Comparison of ENCODE assay signal across 13 cellular contexts in the genomic region with DNA sequence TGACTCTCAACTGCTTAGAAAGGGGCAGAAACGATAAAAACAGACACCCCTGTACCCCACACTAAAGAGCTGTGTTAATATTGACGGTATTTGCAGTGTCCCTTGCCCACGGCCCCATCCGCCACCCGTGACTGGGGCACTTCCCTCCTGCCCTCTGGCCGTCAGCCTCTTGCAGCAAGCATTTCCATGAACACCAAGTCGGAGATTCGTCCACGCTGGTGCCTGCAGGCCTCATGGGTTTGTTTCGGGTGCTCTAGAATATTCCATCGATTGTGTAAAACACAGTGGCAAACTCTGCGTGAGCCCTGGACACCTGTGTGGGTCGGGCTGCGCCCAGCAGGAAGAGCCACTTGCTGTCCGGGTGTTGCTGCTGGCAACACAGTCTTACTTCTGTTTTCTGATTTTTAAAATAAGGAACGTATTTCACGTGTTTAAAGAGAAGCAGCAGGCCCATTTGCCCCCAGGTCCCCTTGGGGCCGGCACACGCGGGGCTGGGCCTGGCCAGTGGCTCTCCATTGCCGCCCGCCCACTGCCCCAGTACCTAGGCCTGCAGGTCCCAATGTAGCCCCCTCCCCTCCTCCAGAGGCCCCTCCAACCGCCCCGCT. TPM values are rescaled to one million over a fixed set of nuclear protein-coding genes. Genes with fewer than 3 reads are reported as not detected.
A peak's percentile ranks its signal among the peaks of the same experiment; 100 is the strongest.
DNase-seq lines count a peak whose midpoint lies in the region; ATAC-seq and TF ChIP-seq lines count a peak whose summit lies in the region.
"Had no signal": no experiment of that assay in that cellular context is flagged by ENCODE, and none has a peak within 500 bp of the region (broad histone marks: within the 10 kb centered on the region; RNA-seq: fewer than 3 reads in every experiment).

No MANE protein-coding gene starts in this region.

- H3K9me3 ChIP-seq in stomach, result no peaks in the 10 kb centered on the region

- in situ Hi-C loops in G401 (cut with HindIII; ENCODE audit: low sequenced_read_pairs), result no loop called here

- no peak for TF ChIP-seq EP300 in stomach (IDR thresholded peaks at IDR 0.05)

- H3K27me3 Mint-ChIP-seq in activated CD8-positive, alpha-beta memory T cell treated with anti-CD3 and anti-CD28 coated beads, Interleukin-2, amount 10 ng/mL, durations not matched to agents 7 days and 5 days, result no peaks in the 10 kb centered on the region

- CTCF ChIA-PET in activated CD8-positive, alpha-beta memory T cell treated with anti-CD3 and anti-CD28 coated beads, Interleukin-2, amount 10 ng/mL, durations not matched to agents 7 days and 5 days (lab: Charles Lee), result no interaction called here

- H3K9me3 Mint-ChIP-seq in activated CD8-positive, alpha-beta memory T cell treated with anti-CD3 and anti-CD28 coated beads, Interleukin-2, amount 10 ng/mL, durations not matched to agents 7 days and 5 days (ENCODE audit: low read depth), result no peaks in the 10 kb centered on the region

- H3K36me3 ChIP-seq in stomach, result peaks cover 16 to 87% (median 76%) of the 10 kb centered on the region in 4 donors

- TF ChIP-seq POLR2A in NB4 (IDR thresholded peaks at IDR 0.05; ENCODE audit: extremely low read depth, insufficient read length) (no peak), stomach (IDR thresholded peaks at IDR 0.05) (no peak)

- H3K27ac ChIP-seq in stomach, result peak overlapping the region in 3 of 5 donors; percentile 22 to 58 (median 53)
- H3K27ac ChIP-seq: hepatocyte had no signal

- peaks cover 12% of the 10 kb centered on the region for H3K36me3 Mint-ChIP-seq in activated CD8-positive, alpha-beta memory T cell treated with anti-CD3 and anti-CD28 coated beads, Interleukin-2, amount 10 ng/mL, durations not matched to agents 7 days and 5 days

- no peak overlapping the region for H3K4me3 Mint-ChIP-seq in activated CD8-positive, alpha-beta memory T cell treated with anti-CD3 and anti-CD28 coated beads, Interleukin-2, amount 10 ng/mL, durations not matched to agents 7 days and 5 days

- no peak for TF ChIP-seq CTCF in NB4 (IDR thresholded peaks at IDR 0.05; ENCODE audit: low read depth, low read length)
- TF ChIP-seq CTCF in stomach (IDR thresholded peaks at IDR 0.05), result no peak

- intact Hi-C loops in stomach (cut with DNase I; ENCODE audit: low total_unique reads), result no loop called here

- peaks cover 1% of the 10 kb centered on the region for H3K4me1 Mint-ChIP-seq in activated CD8-positive, alpha-beta memory T cell treated with anti-CD3 and anti-CD28 coated beads, Interleukin-2, amount 10 ng/mL, durations not matched to agents 7 days and 5 days

- 72 to 78% (median 75%) methylated on average over 24 of the region's 24 CpGs for WGBS in stomach, 5 donors

- peak overlapping the region; percentile 24 for H3K27ac Mint-ChIP-seq in activated CD8-positive, alpha-beta memory T cell treated with anti-CD3 and anti-CD28 coated beads, Interleukin-2, amount 10 ng/mL, durations not matched to agents 7 days and 5 days

- no peak for DNase-seq in activated CD8-positive, alpha-beta memory T cell treated with anti-CD3 and anti-CD28 coated beads, Interleukin-2, amount 10 ng/mL, durations not matched to agents 7 days and 5 days
- no peak for DNase-seq in activated CD8-positive, alpha-beta memory T cell treated with anti-CD3 and anti-CD28 coated beads for 24 hours
- peak; percentile 65 for DNase-seq in NB4 (ENCODE audit: low read depth)
- peak; percentile 31 for DNase-seq in globus pallidus (ENCODE audit: low spot score)
- DNase-seq in stomach, result peak; percentile 34
- no peak for DNase-seq in G401 (ENCODE audit: low spot score)
- no peak for DNase-seq in stimulated activated naive CD4-positive, alpha-beta T cell (lab: John Stamatoyannopoulos, UW)
- DNase-seq: activated CD4-positive, CD25-positive, alpha-beta regulatory T cell; activated naive CD4-positive, alpha-beta T cell; effector memory CD4-positive, alpha-beta T cell; OCI-M1 had no signal

- ATAC-seq in activated CD8-positive, alpha-beta memory T cell treated with anti-CD3 and anti-CD28 coated beads, Interleukin-2, amount 10 ng/mL, durations not matched to agents 7 days and 5 days, result no peak
- ATAC-seq in HG03469 (IDR thresholded peaks at IDR 0.05; ENCODE audit: unreplicated experiment), result no peak

- H3K4me3 ChIP-seq in NB4 (ENCODE audit: low read depth, low read length), result no peak overlapping the region
- no peak overlapping the region for H3K4me3 ChIP-seq in stomach
- H3K4me3 ChIP-seq: hepatocyte had no signal

- no peaks in the 10 kb centered on the region for H3K27me3 ChIP-seq in stomach
- H3K27me3 ChIP-seq: hepatocyte had no signal

- H3K4me1 ChIP-seq in stomach, result peaks cover 4 to 31% (median 17%) of the 10 kb centered on the region in 4 donors

RNA-seq across cellular contexts. Expression of a gene that starts 10.1 kb away (rescaled TPM):
- total RNA-seq in activated CD8-positive, alpha-beta memory T cell treated with anti-CD3 and anti-CD28 coated beads, Interleukin-2, amount 10 ng/mL, durations not matched to agents 7 days and 5 days, result 100 to 1,000 TPM; 269 to 378 TPM
- 100 to 1,000 TPM in 2 of 5 donors, 10 to 100 TPM in 3; 41.5 to 196 (median 53.0) TPM for total RNA-seq in stomach
- 10 to 100 TPM; 35.9 to 43.4 (median 40.3) TPM for polyA plus RNA-seq in stomach
- total RNA-seq in G401 (2014; rRNA removed; shearing (Covaris generic)), result 48.7 and 64.5 TPM in 2 replicates

RNA-seq across cellular contexts. Expression of a gene that starts 18.1 kb away (rescaled TPM):
- total RNA-seq in activated CD8-positive, alpha-beta memory T cell treated with anti-CD3 and anti-CD28 coated beads, Interleukin-2, amount 10 ng/mL, durations not matched to agents 7 days and 5 days, result 100 to 1,000 TPM; 114 TPM
- total RNA-seq in stomach, result 10 to 100 TPM; 29.4 to 83.9 (median 36.2) TPM
- polyA plus RNA-seq in stomach, result 10 to 100 TPM; 71.9 to 78.2 (median 78.1) TPM
- 16.5 and 34.0 TPM in 2 replicates for total RNA-seq in G401 (2014; rRNA removed; shearing (Covaris generic))

RNA-seq across cellular contexts. Expression of a gene that starts 22.1 kb away (rescaled TPM):
- total RNA-seq in activated CD8-positive, alpha-beta memory T cell treated with anti-CD3 and anti-CD28 coated beads, Interleukin-2, amount 10 ng/mL, durations not matched to agents 7 days and 5 days, result 10 to 100 TPM; 27.1 to 30.5 TPM
- 10 to 100 TPM; 10.5 to 30.4 (median 23.2) TPM for total RNA-seq in stomach
- polyA plus RNA-seq in stomach, result 10 to 100 TPM; 13.9 to 17.3 (median 15.3) TPM
- total RNA-seq in G401 (2014; rRNA removed; shearing (Covaris generic)), result 24.7 and 65.0 TPM in 2 replicates

RNA-seq across cellular contexts. Expression of a gene that starts 22.3 kb away (rescaled TPM):
- total RNA-seq in activated CD8-positive, alpha-beta memory T cell treated with anti-CD3 and anti-CD28 coated beads, Interleukin-2, amount 10 ng/mL, durations not matched to agents 7 days and 5 days, result 10 to 100 TPM; 50.5 to 72.5 TPM
- 100 to 1,000 TPM in 4 of 5 donors, 10 to 100 TPM in 1; 13.8 to 212 (median 124) TPM for total RNA-seq in stomach
- polyA plus RNA-seq in stomach, result 100 to 1,000 TPM in 1 of 3 donors, 10 to 100 TPM in 2; 51.9 to 103 (median 93.4) TPM
- total RNA-seq in G401 (2014; rRNA removed; shearing (Covaris generic)), result 27.4 and 45.3 TPM in 2 replicates

Comparison
In these comparisons a context has a peak if more than half of its experiments do, and no peak if none do; other contexts are left out.
1. DNase-seq: peak in NB4 (single experiment), globus pallidus (single experiment) and stomach (single experiment); none in activated CD8-positive, alpha-beta memory T cell treated with anti-CD3 and anti-CD28 coated beads, Interleukin-2, amount 10 ng/mL, durations not matched to agents 7 days and 5 days (single experiment), activated CD8-positive, alpha-beta memory T cell treated with anti-CD3 and anti-CD28 coated beads for 24 hours (single experiment), G401 (single experiment) and stimulated activated naive CD4-positive, alpha-beta T cell (0 of 6).